Comparison of ENCODE assay signal across 23 cellular contexts in genomic region chr1:58852731-58853485, GRCh38.
DNase-seq lines count a peak whose midpoint lies in the region; ATAC-seq and TF ChIP-seq lines count a peak whose summit lies in the region.
"Had no signal": no experiment of that assay in that cellular context is flagged by ENCODE, and none has a peak within 500 bp of the region (broad histone marks: within the 10 kb centered on the region; RNA-seq: fewer than 3 reads in every experiment).

No MANE protein-coding gene starts in this region.

- H2AFZ ChIP-seq in H9 (ENCODE audit: low read length): no peak overlapping the region

- H4K91ac ChIP-seq in H9 (ENCODE audit: insufficient read length, low read depth, low read length): no peak overlapping the region

- no peak overlapping the region for H4K8ac ChIP-seq in H9 (replicated peaks; ENCODE audit: insufficient read length, low read depth, low read length)

- no peaks in the 10 kb centered on the region for H3K79me1 ChIP-seq in H9 (ENCODE audit: insufficient read depth, low read depth, low read length, poor library complexity, severe bottlenecking)

- no CpG with 5 or more reads among the region's 10 CpGs for WGBS in H9 (ENCODE audit: extremely low coverage, insufficient read length, low lambda C conversion rate)

- peak; percentile 59 for DNase-seq in H9
- DNase-seq in endothelial cell (ENCODE audit: low spot score): no peak
- DNase-seq in medulla oblongata (ENCODE audit: extremely low spot score): peak; percentile 30
- peak; percentile 35 for DNase-seq in putamen (ENCODE audit: low spot score)
- DNase-seq in activated effector memory CD4-positive, alpha-beta T cell treated with anti-CD3 and anti-CD28 coated beads, Interleukin-2, amount 50 U/mL, for 16 hours: no peak
- no peak for DNase-seq in NCI-H1694 (lab: John Stamatoyannopoulos, UW)
- DNase-seq: CD4-positive, alpha-beta T cell; COR-L47; DMS 273 treated with DMSO at 0.1 percent for 48 hours; DMS79 treated with DMSO at 0.1 percent for 48 hours; KG1; NCI-H1092 treated with DMSO at 0.1 percent for 48 hours; NCI-H1436 treated with DMSO at 0.1 percent for 48 hours; NCI-H2029; NCI-H2171; NCI-H345; NCI-H524; OCI-M1 had no signal

- no peak overlapping the region for H3K14ac ChIP-seq in H9 (ENCODE audit: insufficient read depth, low read length)

- no peak overlapping the region for H2BK15ac ChIP-seq in H9 (ENCODE audit: low read depth, low read length)

- H3K23me2 ChIP-seq in H9 (ENCODE audit: insufficient read length, low read depth, low read length, poor library complexity, severe bottlenecking): no peaks in the 10 kb centered on the region

- no peak overlapping the region for H2BK12ac ChIP-seq in H9 (ENCODE audit: insufficient read length, low read depth, low read length)

- no peak for ATAC-seq in HG02885 (IDR thresholded peaks at IDR 0.05; ENCODE audit: poor library complexity, unreplicated experiment)
- ATAC-seq: Right ventricle myocardium inferior had no signal

- no peak overlapping the region for H2BK20ac ChIP-seq in H9 (ENCODE audit: low read depth, low read length, poor library complexity, severe bottlenecking)

- H2BK120ac ChIP-seq in H9 (ENCODE audit: low read depth, low read length, poor library complexity, severe bottlenecking): no peak overlapping the region

- no peaks in the 10 kb centered on the region for H3K27me3 ChIP-seq in H9 (ENCODE audit: insufficient read depth, low read length)
- H3K27me3 ChIP-seq: BLaER1, SJSA1 had no signal

- no peak overlapping the region for H2BK5ac ChIP-seq in H9 (ENCODE audit: insufficient read length, low read length)

- H3K79me2 ChIP-seq in H9 (ENCODE audit: insufficient read depth, low read length): no peaks in the 10 kb centered on the region

- no peak overlapping the region for H3K27ac ChIP-seq in H9 (ENCODE audit: insufficient read length, low read depth, low read length)
- H3K27ac ChIP-seq: BLaER1, SJSA1 had no signal

- no peak overlapping the region for H3K23ac ChIP-seq in H9 (ENCODE audit: insufficient read length, low read depth, low read length)

- H3K9me3 Mint-ChIP-seq in H9: no peaks in the 10 kb centered on the region
- H3K9me3 Mint-ChIP-seq in endothelial cell (ENCODE audit: unreplicated experiment): no peaks in the 10 kb centered on the region
- H3K9me3 Mint-ChIP-seq: CD4-positive, alpha-beta T cell had no signal

- no peaks in the 10 kb centered on the region for H3K36me3 Mint-ChIP-seq in H9 (ENCODE audit: insufficient read depth in 1 of 3, low read depth in 3 of 3)
- H3K36me3 Mint-ChIP-seq in endothelial cell (ENCODE audit: low read depth, unreplicated experiment): no peaks in the 10 kb centered on the region

- H4K20me1 ChIP-seq in H9 (ENCODE audit: control insufficient read depth, insufficient read depth, insufficient read length): no peaks in the 10 kb centered on the region
- H4K20me1 ChIP-seq: BLaER1 had no signal

- H2AK5ac ChIP-seq in H9 (ENCODE audit: insufficient read length, low read length): no peak overlapping the region

- H3K27ac Mint-ChIP-seq in H9: peak overlapping the region in 1 of 3 experiments; percentile 20; a peak in 2 of 7 replicates
- peak overlapping the region; percentile 62 for H3K27ac Mint-ChIP-seq in endothelial cell (ENCODE audit: unreplicated experiment)
- H3K27ac Mint-ChIP-seq: CD4-positive, alpha-beta T cell had no signal

- H3K9me3 ChIP-seq in H9 (ENCODE audit: control insufficient read depth, low read depth, low read length): no peaks in the 10 kb centered on the region
- H3K9me3 ChIP-seq: BLaER1, HAP-1, SJSA1 had no signal

- no peak overlapping the region for H3K9ac ChIP-seq in H9 (ENCODE audit: extremely low read depth, insufficient read length, low read length)
- H3K9ac ChIP-seq: BLaER1 had no signal

- H3K27me3 Mint-ChIP-seq in H9 (ENCODE audit: low read depth) (peaks cover 2% of the 10 kb centered on the region; the same call in 1 of the 2 replicates), endothelial cell (ENCODE audit: unreplicated experiment) (peaks cover 8% of the 10 kb centered on the region)
- H3K27me3 Mint-ChIP-seq: CD4-positive, alpha-beta T cell had no signal

- H3K4me1 ChIP-seq in H9 (ENCODE audit: insufficient read depth, low read length): peaks cover 9% of the 10 kb centered on the region
- H3K4me1 ChIP-seq: BLaER1, HAP-1 had no signal

- no peak for TF ChIP-seq CTCF in H9 (conservative IDR thresholded peaks at IDR 0.05)
- TF ChIP-seq CTCF in endothelial cell (IDR thresholded peaks at IDR 0.05; ENCODE audit: unreplicated experiment): no peak

- H3K4ac ChIP-seq in H9 (ENCODE audit: low read depth, low read length): no peak overlapping the region

- H3K4me2 ChIP-seq in H9 (ENCODE audit: insufficient read depth, insufficient read length, low read length): no peak overlapping the region
- H3K4me2 ChIP-seq: BLaER1 had no signal

- no peak overlapping the region for H3K56ac ChIP-seq in H9 (ENCODE audit: insufficient read length, low read depth, low read length)

- H3K4me1 Mint-ChIP-seq in H9 (peaks cover 25 to 27% of the 10 kb centered on the region in 2 experiments), endothelial cell (ENCODE audit: unreplicated experiment) (peaks cover 63% of the 10 kb centered on the region)

- H3K4me3 Mint-ChIP-seq in H9 (no peak overlapping the region), endothelial cell (ENCODE audit: unreplicated experiment) (no peak overlapping the region)
- H3K4me3 Mint-ChIP-seq: CD4-positive, alpha-beta T cell had no signal

- H3K18ac ChIP-seq in H9 (ENCODE audit: insufficient read length, low read depth, low read length): no peak overlapping the region

- H3T11ph ChIP-seq in H9 (ENCODE audit: low read length): no peak overlapping the region

- H4K5ac ChIP-seq in H9 (ENCODE audit: insufficient read length, low read depth, low read length): no peak overlapping the region

Comparison
In these comparisons a context has a peak if more than half of its experiments do, and no peak if none do; other contexts are left out.
1. DNase-seq: peak in H9 (single experiment), medulla oblongata (single experiment) and putamen (single experiment); none in endothelial cell (single experiment), activated effector memory CD4-positive, alpha-beta T cell treated with anti-CD3 and anti-CD28 coated beads, Interleukin-2, amount 50 U/mL, for 16 hours (single experiment) and NCI-H1694 (single experiment).